ENCODE assay signal across 20 cellular contexts in genomic region chr19:8141726-8142524, GRCh38. TPM values are rescaled to one million over a fixed set of nuclear protein-coding genes. Genes with fewer than 3 reads are reported as not detected.
"Had no signal": no experiment of that assay in that cellular context is flagged by ENCODE, and none has a peak within 500 bp of the region (broad histone marks: within the 10 kb centered on the region; RNA-seq: fewer than 3 reads in every experiment).

No MANE protein-coding gene starts in this region.

- H3K27ac ChIP-seq: adrenal gland, gastrocnemius medialis, heart left ventricle, neutrophil had no signal

- H3K4me3 Mint-ChIP-seq: activated naive CD4-positive, alpha-beta T cell treated with anti-CD3 and anti-CD28 coated beads, Interleukin-2, amount 10 ng/mL, durations not matched to agents 7 days and 5 days; central memory CD8-positive, alpha-beta T cell; dendritic cell treated with granulocyte-macrophage colony-stimulating factor and Interleukin-4, amounts not matched to agents 40 ng/mL and 50 ng/mL, for 4 days; effector memory CD8-positive, alpha-beta T cell; stimulated activated effector memory CD8-positive, alpha-beta T cell treated with anti-CD3 and anti-CD28 coated beads, Interleukin-12 subunit alpha, Interleukin-12 subunit beta, amount 100 ng/mL, for 72 hours; T-cell had no signal

- DNase-seq: activated CD4-positive, alpha-beta T cell treated with anti-CD3 and anti-CD28 coated beads, Interleukin-2, amount 50 U/mL, for 4 hours; activated naive CD4-positive, alpha-beta T cell treated with anti-CD3 and anti-CD28 coated beads, Interleukin-2, amount 10 ng/mL, durations not matched to agents 7 days and 5 days; activated T-cell treated with anti-CD3 and anti-CD28 coated beads, Interleukin-2, amount 50 U/mL, for 1 hour; adrenal gland; effector memory CD8-positive, alpha-beta T cell; gastrocnemius medialis; heart left ventricle; posterior cingulate gyrus; retina; T-cell; T-helper 9 cell had no signal

- H3K9me3 Mint-ChIP-seq: activated naive CD4-positive, alpha-beta T cell treated with anti-CD3 and anti-CD28 coated beads, Interleukin-2, amount 10 ng/mL, durations not matched to agents 7 days and 5 days; activated T-helper 2 cell treated with anti-CD3 and anti-CD28 coated beads, Interferon-gamma antibody, Interleukin-2, Interleukin-4, amounts not matched to agents 10 μg/mL and 5 μg/mL and 100 μg/mL, durations not matched to agents 14 hours and 24 hours and 36 hours; central memory CD8-positive, alpha-beta T cell; dendritic cell treated with granulocyte-macrophage colony-stimulating factor and Interleukin-4, amounts not matched to agents 40 ng/mL and 50 ng/mL, for 4 days; effector memory CD8-positive, alpha-beta T cell; stimulated activated effector memory CD8-positive, alpha-beta T cell treated with anti-CD3 and anti-CD28 coated beads, Interleukin-12 subunit alpha, Interleukin-12 subunit beta, amount 100 ng/mL, for 72 hours; T-cell had no signal

- H3K4me1 ChIP-seq: gastrocnemius medialis had no signal

- ATAC-seq: activated CD4-positive, CD25-positive, alpha-beta regulatory T cell treated with anti-CD3 and anti-CD28 coated beads, Interleukin-2, amount 50 U/mL, for 24 hours; effector memory CD8-positive, alpha-beta T cell; gastrocnemius medialis; heart left ventricle; left lobe of liver; stimulated activated effector memory CD8-positive, alpha-beta T cell treated with anti-CD3 and anti-CD28 coated beads, Interleukin-12 subunit alpha, Interleukin-12 subunit beta, amount 100 ng/mL, for 72 hours; T-cell had no signal

- H3K27ac Mint-ChIP-seq: activated naive CD4-positive, alpha-beta T cell treated with anti-CD3 and anti-CD28 coated beads, Interleukin-2, amount 10 ng/mL, durations not matched to agents 7 days and 5 days; activated T-helper 2 cell treated with anti-CD3 and anti-CD28 coated beads, Interferon-gamma antibody, Interleukin-2, Interleukin-4, amounts not matched to agents 10 μg/mL and 5 μg/mL and 100 μg/mL, durations not matched to agents 14 hours and 24 hours and 36 hours; dendritic cell treated with granulocyte-macrophage colony-stimulating factor and Interleukin-4, amounts not matched to agents 40 ng/mL and 50 ng/mL, for 4 days; stimulated activated effector memory CD8-positive, alpha-beta T cell treated with anti-CD3 and anti-CD28 coated beads, Interleukin-12 subunit alpha, Interleukin-12 subunit beta, amount 100 ng/mL, for 72 hours; T-cell had no signal

- H3K9me3 ChIP-seq: adrenal gland, gastrocnemius medialis, heart left ventricle, neutrophil had no signal

- H3K36me3 Mint-ChIP-seq: activated naive CD4-positive, alpha-beta T cell treated with anti-CD3 and anti-CD28 coated beads, Interleukin-2, amount 10 ng/mL, durations not matched to agents 7 days and 5 days; stimulated activated effector memory CD8-positive, alpha-beta T cell treated with anti-CD3 and anti-CD28 coated beads, Interleukin-12 subunit alpha, Interleukin-12 subunit beta, amount 100 ng/mL, for 72 hours; T-cell had no signal

- H3K4me1 Mint-ChIP-seq: activated naive CD4-positive, alpha-beta T cell treated with anti-CD3 and anti-CD28 coated beads, Interleukin-2, amount 10 ng/mL, durations not matched to agents 7 days and 5 days; central memory CD8-positive, alpha-beta T cell; stimulated activated effector memory CD8-positive, alpha-beta T cell treated with anti-CD3 and anti-CD28 coated beads, Interleukin-12 subunit alpha, Interleukin-12 subunit beta, amount 100 ng/mL, for 72 hours; T-cell had no signal

- H3K4me3 ChIP-seq: adrenal gland, gastrocnemius medialis, heart left ventricle had no signal

- H3K36me3 ChIP-seq: adrenal gland, gastrocnemius medialis, heart left ventricle, neutrophil had no signal

RNA-seq across cellular contexts. Expression of gene FBN3, which starts 7.5 kb away (rescaled TPM):
- total RNA-seq: activated T-helper 2 cell treated with anti-CD3 and anti-CD28 coated beads, Interferon-gamma antibody, Interleukin-2, Interleukin-4, amounts not matched to agents 10 μg/mL and 5 μg/mL and 100 μg/mL, durations not matched to agents 14 hours and 24 hours and 36 hours; lung microvascular endothelial cell had no signal
- polyA plus RNA-seq: heart left ventricle, urinary bladder had no signal
